Comparison of ENCODE assay signal across 8 cellular contexts in the genomic region with DNA sequence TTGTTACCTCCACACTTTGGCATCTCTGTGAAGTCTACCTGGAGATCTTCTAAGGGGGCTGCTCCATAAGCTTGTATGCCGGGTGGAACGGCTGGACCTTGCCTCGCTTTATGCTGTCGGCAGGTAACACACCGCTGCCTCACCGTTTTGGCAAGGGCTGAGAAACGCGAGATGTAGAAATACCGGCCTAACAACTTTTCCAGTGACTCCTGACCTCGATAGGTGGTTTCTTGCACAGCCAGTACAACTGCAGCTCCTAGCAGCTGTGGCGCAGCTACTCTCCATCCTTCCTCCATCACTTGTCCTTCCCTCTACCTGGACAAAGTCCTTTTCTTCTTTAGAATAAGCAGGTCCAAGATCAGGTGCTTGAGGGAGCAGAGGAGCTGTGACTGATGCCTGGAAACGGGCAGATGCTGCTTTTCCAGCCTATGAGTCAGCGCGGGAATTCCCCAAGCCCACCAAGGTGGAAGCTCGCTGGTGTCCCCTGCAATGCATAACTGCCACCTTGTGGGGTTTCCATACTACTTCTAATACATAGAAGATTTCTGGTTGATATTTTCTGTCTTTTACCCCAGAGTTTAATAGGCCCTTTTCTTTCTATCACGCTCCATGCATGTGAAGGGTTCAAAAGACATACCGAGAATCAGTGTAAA. TPM values are rescaled to one million over a fixed set of nuclear protein-coding genes. Genes with fewer than 3 reads are reported as not detected.
DNase-seq lines count a peak whose midpoint lies in the region; ATAC-seq, FAIRE-seq and TF ChIP-seq lines count a peak whose summit lies in the region.
"Not testable (repeated sequence)": the region's sequence is repeated elsewhere in the genome, so short reads cannot be mapped to it uniquely, and the experiment has no call there.
"Had no signal": no experiment of that assay in that cellular context is flagged by ENCODE, and none has a peak within 500 bp of the region (broad histone marks: within the 10 kb centered on the region; RNA-seq: fewer than 3 reads in every experiment).

No MANE protein-coding gene starts in this region.

- ATAC-seq in foreskin keratinocyte; lung (ENCODE audit: insufficient read depth, low FRiP score): not testable (repeated sequence)

- DNase-seq in DMS79 (lab: John Stamatoyannopoulos, UW) (peak; percentile 82), LoVo (ENCODE audit: low spot score) (peak; percentile 50), NCI-H748 (lab: John Stamatoyannopoulos, UW; ENCODE audit: unreplicated experiment) (peak; percentile 45), foreskin keratinocyte (peak; percentile 24 to 57), lung (ENCODE audit: low spot score) (peak; percentile 73), small intestine (peak; percentile 81)
- peak; percentile 65 for DNase-seq in activated effector memory CD4-positive, alpha-beta T cell treated with anti-CD3 and anti-CD28 coated beads, Interleukin-2, amount 50 U/mL, for 16 hours

- 48 to 60% methylated on average over 17 of the region's 17 CpGs for WGBS in lung, 2 donors
- WGBS in small intestine, 3 donors, result 20 to 48% (median 32%) methylated on average over 17 of the region's 17 CpGs

- not testable (repeated sequence) for H3K4me3 ChIP-seq in lung; small intestine (ENCODE audit: low read depth in 1 of 2, low read length in 2 of 2)

- not testable (repeated sequence) for H3K27me3 ChIP-seq in foreskin keratinocyte; lung (ENCODE audit: control insufficient read depth, insufficient read depth); small intestine (ENCODE audit: control insufficient read depth in 2 of 2, insufficient read depth in 2 of 2, low read length in 2 of 2)

- not testable (repeated sequence) for TF ChIP-seq CTCF in foreskin keratinocyte (conservative IDR thresholded peaks at IDR 0.05); lung (IDR thresholded peaks at IDR 0.05; ENCODE audit: control extremely low read depth, extremely low read depth)

- H3K36me3 ChIP-seq in lung (ENCODE audit: control insufficient read depth in 2 of 2, insufficient read depth in 2 of 2, low read length in 2 of 2); small intestine (ENCODE audit: control insufficient read depth in 2 of 2, insufficient read depth in 2 of 2, low read length in 2 of 2): not testable (repeated sequence)

- not testable (repeated sequence) for H3K4me1 ChIP-seq in foreskin keratinocyte; lung (ENCODE audit: control insufficient read depth in 2 of 2, insufficient read depth in 2 of 2, low read length in 2 of 2); small intestine (ENCODE audit: control insufficient read depth in 2 of 2, insufficient read depth in 1 of 2, low read depth in 1 of 2, low read length in 1 of 2)

- H3K9me3 ChIP-seq in lung (ENCODE audit: control insufficient read depth in 2 of 2, insufficient read depth in 1 of 2, low read length in 1 of 2); small intestine (ENCODE audit: control insufficient read depth, low read depth): not testable (repeated sequence)

- H3K27ac ChIP-seq in foreskin keratinocyte; lung (ENCODE audit: low read depth in 1 of 2, low read length in 1 of 2); small intestine (ENCODE audit: low read depth in 1 of 2, low read length in 1 of 2): not testable (repeated sequence)

- not testable (repeated sequence) for FAIRE-seq in small intestine (lab: Jason Lieb, UNC)

RNA-seq across cellular contexts. Expression of a gene that starts 25.0 kb away (rescaled TPM):
- total RNA-seq in foreskin keratinocyte (14.8 and 16.3 TPM in 2 replicates), lung (100 to 1,000 TPM in 1 of 2 donors, 10 to 100 TPM in 1; 44.3 to 124 TPM)
- polyA plus RNA-seq in foreskin keratinocyte (14.8 and 15.3 TPM in 2 replicates), lung (100 to 1,000 TPM in 1 of 2 donors, 10 to 100 TPM in 1; 71.6 to 104 TPM), small intestine (10 to 100 TPM; 37.9 to 82.1 (median 45.0) TPM)

RNA-seq across cellular contexts. Expression of a gene that starts 31.2 kb away (rescaled TPM):
- total RNA-seq in foreskin keratinocyte, result not detected in 2 replicates
- polyA plus RNA-seq in foreskin keratinocyte, result 0.03 TPM in 1 of 2 replicates, not detected in the other
- 100 to 1,000 TPM in 1 of 2 donors, 10 to 100 TPM in 1; 45.6 to 165 TPM for total RNA-seq in lung
- 100 to 1,000 TPM in 1 of 2 donors, 10 to 100 TPM in 1; 73.9 to 107 TPM for polyA plus RNA-seq in lung
- polyA plus RNA-seq in small intestine, result 10 to 100 TPM; 14.4 to 25.1 (median 18.1) TPM
- total RNA-seq: activated naive CD8-positive, alpha-beta T cell treated with anti-CD3 and anti-CD28 coated beads for 36 hours had no signal

RNA-seq across cellular contexts. Expression of a gene that starts 51.6 kb away (rescaled TPM):
- total RNA-seq in foreskin keratinocyte, result 149 and 157 TPM in 2 replicates
- polyA plus RNA-seq in foreskin keratinocyte, result 188 and 220 TPM in 2 replicates
- 100 to 1,000 TPM in 1 of 2 donors, 10 to 100 TPM in 1; 57.8 to 151 TPM for total RNA-seq in lung
- 100 to 1,000 TPM; 139 to 180 TPM for polyA plus RNA-seq in lung
- polyA plus RNA-seq in small intestine, result 100 to 1,000 TPM; 203 to 290 (median 204) TPM

RNA-seq across cellular contexts. Expression of a gene that starts 59.9 kb away (rescaled TPM):
- total RNA-seq in foreskin keratinocyte (36.7 and 46.0 TPM in 2 replicates), lung (100 to 1,000 TPM in 1 of 2 donors, 10 to 100 TPM in 1; 70.2 to 322 TPM)
- polyA plus RNA-seq in foreskin keratinocyte (43.5 and 57.1 TPM in 2 replicates), lung (100 to 1,000 TPM; 244 to 438 TPM), small intestine (100 to 1,000 TPM; 205 to 437 (median 365) TPM)

Comparison
In these comparisons a context has a peak if more than half of its experiments do, and no peak if none do; other contexts are left out.
1. RNA of a gene that starts 31.2 kb away (polyA plus RNA-seq): 73.9 to 107 TPM in lung and 14.4 to 25.1 TPM in small intestine; 0.03 TPM in foreskin keratinocyte; every median in the first group is over 10 times any median in the second.
2. Peak in every context shown above with its lines, with median percentiles within 50 percentile points of each other: DNase-seq.